In the genomic region with DNA sequence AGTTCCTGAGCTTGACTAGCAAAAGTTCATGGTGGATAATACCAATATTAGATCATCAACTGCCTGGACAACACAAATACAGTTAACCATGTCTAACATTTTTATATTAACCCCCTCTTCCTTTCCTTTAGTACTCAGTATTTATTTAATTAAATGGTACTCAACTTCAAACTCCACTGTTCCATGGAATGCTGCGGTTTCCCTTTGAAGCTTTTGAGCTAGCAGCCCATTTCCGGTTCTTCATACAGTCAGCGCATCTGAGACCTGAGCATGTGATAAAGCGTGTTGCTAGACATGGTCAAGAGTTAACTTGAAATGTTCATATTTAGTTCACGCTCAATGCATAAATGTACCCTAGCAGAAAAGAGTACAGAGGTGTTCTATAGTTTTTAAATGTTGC, we compare ENCODE assay signal across 25 cellular contexts.
DNase-seq lines count a peak whose midpoint lies in the region; ATAC-seq, FAIRE-seq and TF ChIP-seq lines count a peak whose summit lies in the region.
"Had no signal": no experiment of that assay in that cellular context is flagged by ENCODE, and none has a peak within 500 bp of the region (broad histone marks: within the 10 kb centered on the region; RNA-seq: fewer than 3 reads in every experiment).

No MANE protein-coding gene starts in this region.

- no peak overlapping the region for H4K8ac ChIP-seq in mesendoderm (ENCODE audit: low read depth, low read length)

- H3K9me3 Mint-ChIP-seq in astrocyte (ENCODE audit: unreplicated experiment) (no peaks in the 10 kb centered on the region), mesothelial cell of epicardium (no peaks in the 10 kb centered on the region)
- H3K9me3 Mint-ChIP-seq: CD4-positive, CD25-positive, alpha-beta regulatory T cell had no signal

- peaks cover 23% of the 10 kb centered on the region for H3K36me3 Mint-ChIP-seq in astrocyte (ENCODE audit: low read depth, unreplicated experiment)
- H3K36me3 Mint-ChIP-seq in mesothelial cell of epicardium = peaks cover 53% of the 10 kb centered on the region
- H3K36me3 Mint-ChIP-seq: CD4-positive, CD25-positive, alpha-beta regulatory T cell had no signal

- H3K4me1 Mint-ChIP-seq in astrocyte (ENCODE audit: low read depth, unreplicated experiment) (peaks cover 17% of the 10 kb centered on the region), mesothelial cell of epicardium (no peaks in the 10 kb centered on the region)

- no peak for FAIRE-seq in astrocyte (lab: Jason Lieb, UNC)
- FAIRE-seq: A204.1, GM12891, H1 had no signal

- no peak overlapping the region for H2AK5ac ChIP-seq in mesendoderm (ENCODE audit: low read length)

- H3K4me2 ChIP-seq in astrocyte (ENCODE audit: low read length) (no peak overlapping the region), mesendoderm (ENCODE audit: low read length) (no peak overlapping the region)
- H3K4me2 ChIP-seq: BLaER1, PC-9 had no signal

- no peak overlapping the region for H3K23ac ChIP-seq in mesendoderm (ENCODE audit: low read length)

- no peak overlapping the region for H3K4ac ChIP-seq in mesendoderm (ENCODE audit: low read depth, low read length)

- no peak overlapping the region for H3K56ac ChIP-seq in mesendoderm (ENCODE audit: low read length)

- ATAC-seq in mucosa of descending colon = no peak
- ATAC-seq: Right ventricle myocardium inferior had no signal

- no peaks in the 10 kb centered on the region for H3K79me1 ChIP-seq in mesendoderm (ENCODE audit: low read length)

- H3K9me3 ChIP-seq in astrocyte (ENCODE audit: insufficient read depth, low read depth, low read length) = no peaks in the 10 kb centered on the region
- H3K9me3 ChIP-seq in SJCRH30 (replicated peaks) = no peaks in the 10 kb centered on the region
- no peaks in the 10 kb centered on the region for H3K9me3 ChIP-seq in mucosa of descending colon
- H3K9me3 ChIP-seq: BLaER1 had no signal

- no peaks in the 10 kb centered on the region for H3K79me2 ChIP-seq in astrocyte (ENCODE audit: insufficient read depth, low read length)
- H3K79me2 ChIP-seq in mesendoderm (ENCODE audit: control insufficient read depth, insufficient read depth, low read length) = no peaks in the 10 kb centered on the region

- H4K20me1 ChIP-seq in astrocyte (ENCODE audit: insufficient read depth, low read length) = no peaks in the 10 kb centered on the region
- H4K20me1 ChIP-seq: BLaER1 had no signal

- H3K4me3 ChIP-seq in astrocyte (ENCODE audit: insufficient read depth, low read depth, low read length) (no peak overlapping the region), mesendoderm (ENCODE audit: low read length) (no peak overlapping the region), SJCRH30 (no peak overlapping the region), mucosa of descending colon (no peak overlapping the region)
- H3K4me3 ChIP-seq: BLaER1, PC-9 had no signal

- H3K4me1 ChIP-seq in astrocyte (ENCODE audit: insufficient read depth, low read length) (peaks cover 11% of the 10 kb centered on the region), mesendoderm (ENCODE audit: control insufficient read depth, low read depth, low read length) (no peaks in the 10 kb centered on the region), SJCRH30 (no peaks in the 10 kb centered on the region), mucosa of descending colon (ENCODE audit: low read depth) (no peaks in the 10 kb centered on the region)

- H3K4me3 Mint-ChIP-seq in astrocyte (ENCODE audit: unreplicated experiment) (no peak overlapping the region), mesothelial cell of epicardium (no peak overlapping the region)
- H3K4me3 Mint-ChIP-seq: CD4-positive, CD25-positive, alpha-beta regulatory T cell had no signal

- DNase-seq in DMS53 treated with DMSO at 0.1 percent for 48 hours (lab: John Stamatoyannopoulos, UW; ENCODE audit: unreplicated experiment) = peak; percentile 51
- peak; percentile 90 for DNase-seq in NCI-H510A (lab: John Stamatoyannopoulos, UW)
- no peak for DNase-seq in astrocyte (ENCODE audit: low read depth)
- DNase-seq in mesothelial cell of epicardium (ENCODE audit: low spot score in 2 of 2, unreplicated experiment in 2 of 2) = no peak
- DNase-seq in mesendoderm = no peak
- no peak for DNase-seq in SJCRH30
- DNase-seq in mucosa of descending colon = no peak
- DNase-seq: CD4-positive, CD25-positive, alpha-beta regulatory T cell; GF-D8; HCEC 1CT; Karpas-422; NCI-H1092; NCI-H1694 treated with DMSO at 0.1 percent for 48 hours; NCI-H2081; NCI-H2171 treated with DMSO at 0.1 percent for 48 hours; NCI-H345; NCI-H524 treated with DMSO at 0.1 percent for 48 hours; NCI-H82; NK-92 treated with Interleukin-12 subunit alpha and Interleukin-12 subunit beta, amount 100 ng/mL, for 24 hours; PC-9 had no signal

- H2BK5ac ChIP-seq in mesendoderm (ENCODE audit: low read length) = no peak overlapping the region

- no peaks in the 10 kb centered on the region for H3K27me3 Mint-ChIP-seq in astrocyte (ENCODE audit: low read depth, unreplicated experiment)
- H3K27me3 Mint-ChIP-seq in mesothelial cell of epicardium (ENCODE audit: low read depth) = no peaks in the 10 kb centered on the region
- H3K27me3 Mint-ChIP-seq: CD4-positive, CD25-positive, alpha-beta regulatory T cell had no signal

- peaks cover 25% of the 10 kb centered on the region for H3K36me3 ChIP-seq in astrocyte (ENCODE audit: insufficient read depth, low read length)
- no peaks in the 10 kb centered on the region for H3K36me3 ChIP-seq in mesendoderm (ENCODE audit: control insufficient read depth, insufficient read depth, low read length)
- H3K36me3 ChIP-seq in SJCRH30 = no peaks in the 10 kb centered on the region; the same call in 1 of the 2 replicates
- H3K36me3 ChIP-seq in mucosa of descending colon (ENCODE audit: low read depth) = no peaks in the 10 kb centered on the region

- WGBS in mesendoderm (ENCODE audit: extremely low coverage, insufficient coverage, low lambda C conversion rate) = no CpG with 5 or more reads among the region's 5 CpGs

- no peak overlapping the region for H2AFZ ChIP-seq in astrocyte (ENCODE audit: low read depth, low read length)
- H2AFZ ChIP-seq: PC-9 had no signal

- H2BK120ac ChIP-seq in mesendoderm (ENCODE audit: low read depth, low read length) = no peak overlapping the region

- H3K18ac ChIP-seq in mesendoderm (ENCODE audit: low read length) = no peak overlapping the region

- H3K27ac ChIP-seq in astrocyte (ENCODE audit: low read depth, low read length) (peak overlapping the region; percentile 6), mesendoderm (ENCODE audit: low read depth, low read length) (no peak overlapping the region), SJCRH30 (no peak overlapping the region)
- H3K27ac ChIP-seq: BLaER1, PC-9 had no signal

- intact Hi-C loops in mucosa of descending colon (cut with DNase I, micrococcal nuclease) = no loop called here

- H3K27ac Mint-ChIP-seq in astrocyte (ENCODE audit: unreplicated experiment) (no peak overlapping the region), mesothelial cell of epicardium (peak overlapping the region; percentile 25)

- H3K27me3 ChIP-seq in astrocyte (ENCODE audit: insufficient read depth, low read length) (no peaks in the 10 kb centered on the region), mesendoderm (ENCODE audit: insufficient read depth, low read length, poor library complexity) (no peaks in the 10 kb centered on the region), SJCRH30 (no peaks in the 10 kb centered on the region)
- H3K27me3 ChIP-seq: BLaER1 had no signal

- H3K9ac ChIP-seq in astrocyte (ENCODE audit: low read length) = no peak overlapping the region
- no peak overlapping the region for H3K9ac ChIP-seq in mesendoderm (ENCODE audit: low read length)
- H3K9ac ChIP-seq: BLaER1 had no signal

- H2BK15ac ChIP-seq in mesendoderm (replicated peaks; ENCODE audit: low read depth) = no peak overlapping the region

- no peak overlapping the region for H4K5ac ChIP-seq in mesendoderm (ENCODE audit: low read length)

- TF ChIP-seq CTCF in astrocyte (IDR thresholded peaks at IDR 0.05; ENCODE audit: insufficient read depth, low read depth, low read length) = no peak
- no peak for TF ChIP-seq CTCF in mesothelial cell of epicardium (IDR thresholded peaks at IDR 0.05; ENCODE audit: unreplicated experiment)
- no peak for TF ChIP-seq CTCF in mucosa of descending colon (IDR thresholded peaks at IDR 0.05)

Comparison
In these comparisons a context has a peak if more than half of its experiments do, and no peak if none do; other contexts are left out.
1. DNase-seq: peak in DMS53 treated with DMSO at 0.1 percent for 48 hours (single experiment) and NCI-H510A (single experiment); none in astrocyte (single experiment), mesothelial cell of epicardium (0 of 2), mesendoderm (single experiment), SJCRH30 (0 of 2) and mucosa of descending colon (0 of 3).